ENCODE assay signal across 8 cellular contexts in genomic region chr2:9738718-9739496, GRCh38.
A peak's percentile ranks its signal among the peaks of the same experiment; 100 is the strongest.
DNase-seq lines count a peak whose midpoint lies in the region; ATAC-seq and TF ChIP-seq lines count a peak whose summit lies in the region.

No MANE protein-coding gene starts in this region.

- peak overlapping the region; percentile 86 for H3K4me3 Mint-ChIP-seq in natural killer cell

- H3K27me3 ChIP-seq in body of pancreas: no peaks in the 10 kb centered on the region

- 56 to 79% methylated on average over 18 to 21 of the region's 21 CpGs for WGBS in body of pancreas, 2 donors

- peak overlapping the region; percentile 79 to 87 for H3K27ac Mint-ChIP-seq in natural killer cell

- peak; percentile 30 for ATAC-seq in HG02678 (IDR thresholded peaks at IDR 0.05; ENCODE audit: unreplicated experiment)
- peak; percentile 34 for ATAC-seq in body of pancreas
- ATAC-seq in natural killer cell: peak in 2 of 3 donors; percentile 41 to 61
- ATAC-seq in HG02623 (IDR thresholded peaks at IDR 0.05; ENCODE audit: unreplicated experiment): no peak
- ATAC-seq in HG02885 (IDR thresholded peaks at IDR 0.05; ENCODE audit: poor library complexity, unreplicated experiment): no peak

- H3K9me3 Mint-ChIP-seq in natural killer cell: peaks cover 5 to 7% of the 10 kb centered on the region in 2 donors

- peaks cover 41 to 65% of the 10 kb centered on the region in 2 donors for H3K4me1 Mint-ChIP-seq in natural killer cell

- intact Hi-C loops in body of pancreas (cut with DNase I): no loop called here
- intact Hi-C loops in natural killer cell (cut with micrococcal nuclease): loop anchor here (2.0 kb wide), 1 partner anchor 16 kb away; no protein-coding TSS in a partner anchor

- H3K9me3 ChIP-seq in body of pancreas: no peaks in the 10 kb centered on the region

- no peak overlapping the region for H3K4me3 ChIP-seq in body of pancreas

- no peak for TF ChIP-seq POLR2A in body of pancreas (IDR thresholded peaks at IDR 0.05)

- H3K36me3 ChIP-seq in body of pancreas (replicated peaks in 1 of 2; ENCODE audit: insufficient read depth in 1 of 2, low read depth in 2 of 2): no peaks in the 10 kb centered on the region

- DNase-seq in CD1c-positive myeloid dendritic cell (ENCODE audit: extremely low spot score): peak; percentile 84
- no peak for DNase-seq in body of pancreas
- no peak for DNase-seq in natural killer cell
- DNase-seq in midbrain (lab: John Stamatoyannopoulos, UW): no peak
- no peak for DNase-seq in DMS153 treated with DMSO at 0.1 percent for 48 hours (lab: John Stamatoyannopoulos, UW; ENCODE audit: unreplicated experiment)

- no peaks in the 10 kb centered on the region for H3K4me1 ChIP-seq in body of pancreas

- H3K36me3 Mint-ChIP-seq in natural killer cell: no peaks in the 10 kb centered on the region

- no peaks in the 10 kb centered on the region for H3K27me3 Mint-ChIP-seq in natural killer cell (ENCODE audit: low read depth in 2 of 2)

- peak overlapping the region in 1 of 4 donors; percentile 14 for H3K27ac ChIP-seq in body of pancreas

- TF ChIP-seq CTCF in body of pancreas (IDR thresholded peaks at IDR 0.05) (no peak), natural killer cell (IDR thresholded peaks at IDR 0.05) (no peak)

Comparison
In these comparisons a context has a peak if more than half of its experiments do, and no peak if none do; other contexts are left out.
1. ATAC-seq: peak in HG02678 (single experiment), body of pancreas (single experiment) and natural killer cell (2 of 3); none in HG02623 (single experiment) and HG02885 (single experiment).